In genomic region chr2:36235877-36236276, GRCh38 we compare ENCODE assay signal across 24 cellular contexts.
DNase-seq lines count a peak whose midpoint lies in the region; ATAC-seq and FAIRE-seq lines count a peak whose summit lies in the region.
"Had no signal": no experiment of that assay in that cellular context is flagged by ENCODE, and none has a peak within 500 bp of the region (broad histone marks: within the 10 kb centered on the region; RNA-seq: fewer than 3 reads in every experiment).

No MANE protein-coding gene starts in this region.

- H3K4me3 Mint-ChIP-seq in activated naive CD8-positive, alpha-beta T cell treated with anti-CD3 and anti-CD28 coated beads, Interleukin-2, amount 10 ng/mL, durations not matched to agents 7 days and 5 days: no peak overlapping the region
- no peak overlapping the region for H3K4me3 Mint-ChIP-seq in activated naive CD8-positive, alpha-beta T cell treated with anti-CD3 and anti-CD28 coated beads, Interleukin-2, amount 50 U/mL, for 24 hours
- peak overlapping the region; percentile 42 to 74 (median 61) for H3K4me3 Mint-ChIP-seq in immature natural killer cell
- H3K4me3 Mint-ChIP-seq in natural killer cell treated with Interleukin-12 subunit alpha and Interleukin-12 subunit beta and Interleukin-15 and Interleukin-18, amount 100 ng/mL, for 72 hours: peak overlapping the region; percentile 36
- H3K4me3 Mint-ChIP-seq: CD14-positive monocyte; CD4-positive, alpha-beta T cell; GM23338; H9 had no signal

- H3K36me3 Mint-ChIP-seq in activated naive CD8-positive, alpha-beta T cell treated with anti-CD3 and anti-CD28 coated beads, Interleukin-2, amount 10 ng/mL, durations not matched to agents 7 days and 5 days: peaks cover 16% of the 10 kb centered on the region
- H3K36me3 Mint-ChIP-seq in activated naive CD8-positive, alpha-beta T cell treated with anti-CD3 and anti-CD28 coated beads, Interleukin-2, amount 50 U/mL, for 24 hours (ENCODE audit: low read depth): peaks cover 9% of the 10 kb centered on the region
- H3K36me3 Mint-ChIP-seq in immature natural killer cell: peaks cover 0 to 8% (median 0%) of the 10 kb centered on the region in 3 donors
- peaks cover 9% of the 10 kb centered on the region for H3K36me3 Mint-ChIP-seq in natural killer cell treated with Interleukin-12 subunit alpha and Interleukin-12 subunit beta and Interleukin-15 and Interleukin-18, amount 100 ng/mL, for 72 hours
- H3K36me3 Mint-ChIP-seq: CD14-positive monocyte had no signal

- no peak for FAIRE-seq in frontal cortex (lab: Jason Lieb, UNC)
- FAIRE-seq: A549, GM12891, GM18507 had no signal

- no peak for ATAC-seq in activated naive CD8-positive, alpha-beta T cell treated with anti-CD3 and anti-CD28 coated beads, Interleukin-2, amount 10 ng/mL, durations not matched to agents 7 days and 5 days (ENCODE audit: low read depth)
- no peak for ATAC-seq in activated naive CD8-positive, alpha-beta T cell treated with anti-CD3 and anti-CD28 coated beads, Interleukin-2, amount 50 U/mL, for 24 hours
- ATAC-seq in natural killer cell treated with Interleukin-12 subunit alpha and Interleukin-12 subunit beta and Interleukin-15 and Interleukin-18, amount 100 ng/mL, for 72 hours: no peak
- no peak for ATAC-seq in HG02571 (IDR thresholded peaks at IDR 0.05; ENCODE audit: unreplicated experiment)
- ATAC-seq: A549, HCT116 had no signal

- no peak for DNase-seq in activated naive CD8-positive, alpha-beta T cell treated with anti-CD3 and anti-CD28 coated beads, Interleukin-2, amount 10 ng/mL, durations not matched to agents 7 days and 5 days
- DNase-seq in activated naive CD8-positive, alpha-beta T cell treated with anti-CD3 and anti-CD28 coated beads, Interleukin-2, amount 50 U/mL, for 24 hours: no peak
- DNase-seq in immature natural killer cell: peak; percentile 55 to 60 (median 58)
- no peak for DNase-seq in natural killer cell treated with Interleukin-12 subunit alpha and Interleukin-12 subunit beta and Interleukin-15 and Interleukin-18, amount 100 ng/mL, for 72 hours (ENCODE audit: low spot score)
- no peak for DNase-seq in frontal cortex (ENCODE audit: low spot score in 2 of 2)
- no peak for DNase-seq in NCI-H187 (lab: John Stamatoyannopoulos, UW)
- DNase-seq: 8988T; ACHN; AML-193; BE2C; Calu3; CD4-positive, alpha-beta T cell; COR-L47; DMS53; DMS79 treated with DMSO at 0.1 percent for 48 hours; GF-D8; H9 had no signal

- H3K4me1 Mint-ChIP-seq in activated naive CD8-positive, alpha-beta T cell treated with anti-CD3 and anti-CD28 coated beads, Interleukin-2, amount 10 ng/mL, durations not matched to agents 7 days and 5 days: peaks cover 26% of the 10 kb centered on the region
- peaks cover 40% of the 10 kb centered on the region for H3K4me1 Mint-ChIP-seq in activated naive CD8-positive, alpha-beta T cell treated with anti-CD3 and anti-CD28 coated beads, Interleukin-2, amount 50 U/mL, for 24 hours
- peaks cover 78 to 90% of the 10 kb centered on the region in 2 donors for H3K4me1 Mint-ChIP-seq in immature natural killer cell
- H3K4me1 Mint-ChIP-seq in natural killer cell treated with Interleukin-12 subunit alpha and Interleukin-12 subunit beta and Interleukin-15 and Interleukin-18, amount 100 ng/mL, for 72 hours (ENCODE audit: low read depth in 2 of 2): peaks cover 56 to 57% of the 10 kb centered on the region in 2 donors

- H3K27ac Mint-ChIP-seq in activated naive CD8-positive, alpha-beta T cell treated with anti-CD3 and anti-CD28 coated beads, Interleukin-2, amount 10 ng/mL, durations not matched to agents 7 days and 5 days: peak overlapping the region; percentile 4
- no peak overlapping the region for H3K27ac Mint-ChIP-seq in activated naive CD8-positive, alpha-beta T cell treated with anti-CD3 and anti-CD28 coated beads, Interleukin-2, amount 50 U/mL, for 24 hours
- peak overlapping the region; percentile 15 to 90 (median 83) for H3K27ac Mint-ChIP-seq in immature natural killer cell
- H3K27ac Mint-ChIP-seq in natural killer cell treated with Interleukin-12 subunit alpha and Interleukin-12 subunit beta and Interleukin-15 and Interleukin-18, amount 100 ng/mL, for 72 hours: peak overlapping the region; percentile 50 to 64
- H3K27ac Mint-ChIP-seq: CD14-positive monocyte; CD4-positive, alpha-beta T cell; GM23338; H9 had no signal

- POLR2A ChIA-PET in activated naive CD8-positive, alpha-beta T cell treated with anti-CD3 and anti-CD28 coated beads, Interleukin-2, amount 10 ng/mL, durations not matched to agents 7 days and 5 days (lab: Charles Lee): no interaction called here

- H3K9me3 Mint-ChIP-seq in activated naive CD8-positive, alpha-beta T cell treated with anti-CD3 and anti-CD28 coated beads, Interleukin-2, amount 10 ng/mL, durations not matched to agents 7 days and 5 days: peaks cover 9% of the 10 kb centered on the region
- peaks cover 26% of the 10 kb centered on the region for H3K9me3 Mint-ChIP-seq in activated naive CD8-positive, alpha-beta T cell treated with anti-CD3 and anti-CD28 coated beads, Interleukin-2, amount 50 U/mL, for 24 hours
- peaks cover 0 to 1% (median 0%) of the 10 kb centered on the region in 6 donors for H3K9me3 Mint-ChIP-seq in immature natural killer cell
- H3K9me3 Mint-ChIP-seq in natural killer cell treated with Interleukin-12 subunit alpha and Interleukin-12 subunit beta and Interleukin-15 and Interleukin-18, amount 100 ng/mL, for 72 hours: peaks cover 7% of the 10 kb centered on the region
- H3K9me3 Mint-ChIP-seq: CD4-positive, alpha-beta T cell; GM23338; H9 had no signal

- H3K27me3 Mint-ChIP-seq in activated naive CD8-positive, alpha-beta T cell treated with anti-CD3 and anti-CD28 coated beads, Interleukin-2, amount 10 ng/mL, durations not matched to agents 7 days and 5 days: peaks cover 3% of the 10 kb centered on the region
- peaks cover 2% of the 10 kb centered on the region for H3K27me3 Mint-ChIP-seq in activated naive CD8-positive, alpha-beta T cell treated with anti-CD3 and anti-CD28 coated beads, Interleukin-2, amount 50 U/mL, for 24 hours
- H3K27me3 Mint-ChIP-seq in immature natural killer cell (ENCODE audit: low read depth in 3 of 3): peaks cover 0 to 5% (median 0%) of the 10 kb centered on the region in 3 donors
- H3K27me3 Mint-ChIP-seq in natural killer cell treated with Interleukin-12 subunit alpha and Interleukin-12 subunit beta and Interleukin-15 and Interleukin-18, amount 100 ng/mL, for 72 hours: no peaks in the 10 kb centered on the region
- H3K27me3 Mint-ChIP-seq: CD4-positive, alpha-beta T cell had no signal

Comparison
In these comparisons a context has a peak if more than half of its experiments do, and no peak if none do; other contexts are left out.
1. DNase-seq: peak in immature natural killer cell (3 of 3); none in activated naive CD8-positive, alpha-beta T cell treated with anti-CD3 and anti-CD28 coated beads, Interleukin-2, amount 10 ng/mL, durations not matched to agents 7 days and 5 days (single experiment), activated naive CD8-positive, alpha-beta T cell treated with anti-CD3 and anti-CD28 coated beads, Interleukin-2, amount 50 U/mL, for 24 hours (single experiment), natural killer cell treated with Interleukin-12 subunit alpha and Interleukin-12 subunit beta and Interleukin-15 and Interleukin-18, amount 100 ng/mL, for 72 hours (single experiment), frontal cortex (0 of 2) and NCI-H187 (0 of 2).
2. H3K4me3 Mint-ChIP-seq: peak in immature natural killer cell (5 of 5) and natural killer cell treated with Interleukin-12 subunit alpha and Interleukin-12 subunit beta and Interleukin-15 and Interleukin-18, amount 100 ng/mL, for 72 hours (single experiment); none in activated naive CD8-positive, alpha-beta T cell treated with anti-CD3 and anti-CD28 coated beads, Interleukin-2, amount 10 ng/mL, durations not matched to agents 7 days and 5 days (single experiment) and activated naive CD8-positive, alpha-beta T cell treated with anti-CD3 and anti-CD28 coated beads, Interleukin-2, amount 50 U/mL, for 24 hours (single experiment).